28 cellular contexts compared by ENCODE assay signal in the genomic region with DNA sequence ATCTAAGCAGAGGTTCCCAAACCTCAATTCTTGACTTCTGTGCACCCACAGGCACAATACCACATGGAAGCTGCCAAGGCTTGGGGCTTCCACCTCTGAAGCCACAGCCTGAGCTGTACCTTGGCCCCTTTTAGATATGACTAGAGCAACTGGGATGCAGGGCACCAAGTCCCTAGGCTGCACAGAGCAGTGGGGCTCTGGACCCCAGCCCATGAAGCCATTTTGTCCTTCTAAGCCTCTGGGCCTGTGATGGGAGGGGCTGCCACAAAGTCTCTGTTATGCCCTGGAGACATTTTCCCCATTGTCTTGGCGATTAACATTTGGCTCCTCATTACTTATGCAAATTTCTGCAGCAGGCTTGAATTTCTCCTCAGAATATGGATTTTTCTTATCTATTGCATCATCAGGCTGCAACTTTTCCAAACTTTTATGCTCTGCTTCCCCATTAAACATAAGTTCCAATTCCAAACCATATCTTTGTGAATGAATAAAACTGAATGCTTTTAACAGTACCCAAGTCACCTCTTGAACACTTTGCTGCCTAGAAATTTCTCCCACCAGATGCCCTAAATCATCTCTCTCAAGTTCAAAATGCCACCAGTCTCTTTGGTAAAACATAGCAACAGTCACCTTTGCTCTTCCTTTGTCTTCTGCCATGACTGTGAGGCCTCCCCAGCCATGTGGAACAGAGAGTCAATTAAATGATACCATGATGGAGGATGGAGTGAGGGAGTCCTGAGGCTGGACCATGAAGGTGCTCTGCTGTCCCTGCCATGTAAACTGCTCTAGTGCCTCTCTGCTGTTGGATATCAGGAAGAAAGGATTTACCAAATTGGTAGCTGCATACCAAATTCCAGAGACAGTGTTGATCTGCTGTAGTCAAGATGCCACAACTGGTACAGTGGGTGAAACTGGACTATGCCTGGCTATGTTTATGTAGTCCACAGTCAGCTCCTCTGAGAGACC. TPM values are rescaled to one million over a fixed set of nuclear protein-coding genes. Genes with fewer than 3 reads are reported as not detected.
DNase-seq lines count a peak whose midpoint lies in the region; ATAC-seq, FAIRE-seq and TF ChIP-seq lines count a peak whose summit lies in the region.
"Had no signal": no experiment of that assay in that cellular context is flagged by ENCODE, and none has a peak within 500 bp of the region (broad histone marks: within the 10 kb centered on the region; RNA-seq: fewer than 3 reads in every experiment).

No MANE protein-coding gene starts in this region.

- H3K36me3 ChIP-seq in mucosa of rectum (ENCODE audit: control insufficient read depth in 2 of 2, insufficient read depth in 2 of 2, low read length in 2 of 2) (no peaks in the 10 kb centered on the region), transverse colon (no peaks in the 10 kb centered on the region)
- H3K36me3 ChIP-seq: ascending aorta, cardiac muscle cell had no signal

- no peak overlapping the region for H3K27ac Mint-ChIP-seq in natural killer cell
- H3K27ac Mint-ChIP-seq in natural killer cell treated with Interleukin-12 subunit alpha and Interleukin-12 subunit beta and Interleukin-15 and Interleukin-18, amount 100 ng/mL, for 72 hours = no peak overlapping the region
- peak overlapping the region; percentile 11 for H3K27ac Mint-ChIP-seq in central memory CD8-positive, alpha-beta T cell (ENCODE audit: low read depth)
- H3K27ac Mint-ChIP-seq in T-helper 2 cell treated with Interferon-gamma antibody and Interleukin-4, amounts not matched to agents 5 μg/mL and 100 μg/mL, for 36 hours = no peak overlapping the region
- H3K27ac Mint-ChIP-seq: naive thymus-derived CD4-positive, alpha-beta T cell; WTC11 had no signal

- H3K36me3 Mint-ChIP-seq in natural killer cell = peaks cover 13% of the 10 kb centered on the region
- peaks cover 12% of the 10 kb centered on the region for H3K36me3 Mint-ChIP-seq in natural killer cell treated with Interleukin-12 subunit alpha and Interleukin-12 subunit beta and Interleukin-15 and Interleukin-18, amount 100 ng/mL, for 72 hours
- H3K36me3 Mint-ChIP-seq in central memory CD8-positive, alpha-beta T cell (ENCODE audit: insufficient read depth) = peaks cover 15% of the 10 kb centered on the region
- H3K36me3 Mint-ChIP-seq in T-helper 2 cell treated with Interferon-gamma antibody and Interleukin-4, amounts not matched to agents 5 μg/mL and 100 μg/mL, for 36 hours (ENCODE audit: low read depth) = peaks cover 8% of the 10 kb centered on the region

- H3K4me1 Mint-ChIP-seq in natural killer cell = peaks cover 31 to 42% of the 10 kb centered on the region in 2 donors
- H3K4me1 Mint-ChIP-seq in natural killer cell treated with Interleukin-12 subunit alpha and Interleukin-12 subunit beta and Interleukin-15 and Interleukin-18, amount 100 ng/mL, for 72 hours (ENCODE audit: low read depth in 2 of 2) = peaks cover 20 to 36% of the 10 kb centered on the region in 2 donors
- H3K4me1 Mint-ChIP-seq in central memory CD8-positive, alpha-beta T cell = peaks cover 8% of the 10 kb centered on the region
- H3K4me1 Mint-ChIP-seq in T-helper 2 cell treated with Interferon-gamma antibody and Interleukin-4, amounts not matched to agents 5 μg/mL and 100 μg/mL, for 36 hours (ENCODE audit: low read depth) = peaks cover 3% of the 10 kb centered on the region
- H3K4me1 Mint-ChIP-seq: WTC11 had no signal

- ATAC-seq in natural killer cell = no peak
- no peak for ATAC-seq in natural killer cell treated with Interleukin-12 subunit alpha and Interleukin-12 subunit beta and Interleukin-15 and Interleukin-18, amount 100 ng/mL, for 72 hours
- no peak for ATAC-seq in central memory CD8-positive, alpha-beta T cell (replicated peaks; ENCODE audit: extremely low read depth, poor library complexity, severe bottlenecking)
- ATAC-seq in HG03039 (IDR thresholded peaks at IDR 0.05; ENCODE audit: unreplicated experiment) = no peak
- ATAC-seq: activated naive CD4-positive, alpha-beta T cell treated with anti-CD3 and anti-CD28 coated beads, Interleukin-2, amount 50 U/mL, for 72 hours; activated T-cell treated with anti-CD3 and anti-CD28 coated beads, Interleukin-2, amount 50 U/mL, for 4 hours; left ventricle myocardium superior; naive thymus-derived CD4-positive, alpha-beta T cell; SK-N-SH treated with all-trans-retinoic acid at 6 μM for 48 hours; WTC11 had no signal

- no peaks in the 10 kb centered on the region for H3K27me3 Mint-ChIP-seq in natural killer cell (ENCODE audit: low read depth in 2 of 2)
- H3K27me3 Mint-ChIP-seq in natural killer cell treated with Interleukin-12 subunit alpha and Interleukin-12 subunit beta and Interleukin-15 and Interleukin-18, amount 100 ng/mL, for 72 hours = no peaks in the 10 kb centered on the region
- H3K27me3 Mint-ChIP-seq in central memory CD8-positive, alpha-beta T cell = no peaks in the 10 kb centered on the region
- H3K27me3 Mint-ChIP-seq in T-helper 2 cell treated with Interferon-gamma antibody and Interleukin-4, amounts not matched to agents 5 μg/mL and 100 μg/mL, for 36 hours (ENCODE audit: low read depth) = no peaks in the 10 kb centered on the region

- intact Hi-C loops in natural killer cell (cut with micrococcal nuclease) = no loop called here
- intact Hi-C loops in transverse colon (cut with DNase I; ENCODE audit: low total_unique reads) = loop anchor here (5.0 kb wide), 1 partner anchor 1310 kb away; no protein-coding TSS in a partner anchor

- H3K27me3 ChIP-seq in mucosa of rectum (ENCODE audit: control insufficient read depth in 2 of 2, insufficient read depth in 2 of 2, low read length in 2 of 2) (no peaks in the 10 kb centered on the region), transverse colon (no peaks in the 10 kb centered on the region)
- H3K27me3 ChIP-seq: ascending aorta; BLaER1 treated with 17β-estradiol and CSF1 and Interleukin-3, amounts not matched to agents 10 nM and 100 nM; cardiac muscle cell had no signal

- H3K4me3 ChIP-seq in mucosa of rectum (ENCODE audit: low read length in 2 of 2) (no peak overlapping the region), transverse colon (no peak overlapping the region)
- H3K4me3 ChIP-seq: ascending aorta; BLaER1 treated with 17β-estradiol and CSF1 and Interleukin-3, amounts not matched to agents 10 nM and 100 nM; cardiac muscle cell had no signal

- FAIRE-seq in frontal cortex (lab: Jason Lieb, UNC) = no peak
- FAIRE-seq: endothelial cell of umbilical vein, H54, islet of Langerhans, small intestine had no signal

- peaks cover 0 to 4% of the 10 kb centered on the region in 2 donors for H3K9me3 Mint-ChIP-seq in natural killer cell
- peaks cover 7% of the 10 kb centered on the region for H3K9me3 Mint-ChIP-seq in natural killer cell treated with Interleukin-12 subunit alpha and Interleukin-12 subunit beta and Interleukin-15 and Interleukin-18, amount 100 ng/mL, for 72 hours
- peaks cover 6% of the 10 kb centered on the region for H3K9me3 Mint-ChIP-seq in central memory CD8-positive, alpha-beta T cell
- peaks cover 13% of the 10 kb centered on the region for H3K9me3 Mint-ChIP-seq in T-helper 2 cell treated with Interferon-gamma antibody and Interleukin-4, amounts not matched to agents 5 μg/mL and 100 μg/mL, for 36 hours

- TF ChIP-seq POLR2A in transverse colon (IDR thresholded peaks at IDR 0.05) = no peak

- TF ChIP-seq EP300 in transverse colon (IDR thresholded peaks at IDR 0.05; ENCODE audit: low read depth) = no peak

- H3K9me3 ChIP-seq in mucosa of rectum (ENCODE audit: control insufficient read depth in 2 of 2, low read length in 2 of 2) (no peaks in the 10 kb centered on the region), transverse colon (peaks cover 0 to 4% of the 10 kb centered on the region in 2 donors)
- H3K9me3 ChIP-seq: ascending aorta had no signal

- WGBS in transverse colon (ENCODE audit: low coverage in 1 of 2), 2 donors = 83 to 92% methylated on average over 1 of the region's 1 CpG

- H3K4me3 Mint-ChIP-seq in natural killer cell = no peak overlapping the region
- no peak overlapping the region for H3K4me3 Mint-ChIP-seq in natural killer cell treated with Interleukin-12 subunit alpha and Interleukin-12 subunit beta and Interleukin-15 and Interleukin-18, amount 100 ng/mL, for 72 hours
- H3K4me3 Mint-ChIP-seq in central memory CD8-positive, alpha-beta T cell = no peak overlapping the region
- no peak overlapping the region for H3K4me3 Mint-ChIP-seq in T-helper 2 cell treated with Interferon-gamma antibody and Interleukin-4, amounts not matched to agents 5 μg/mL and 100 μg/mL, for 36 hours
- H3K4me3 Mint-ChIP-seq: activated T-cell treated with anti-CD3 and anti-CD28 coated beads, Interleukin-2, amount 50 U/mL, for 4 hours; naive thymus-derived CD4-positive, alpha-beta T cell; WTC11 had no signal

- H3K9ac ChIP-seq in mucosa of rectum (ENCODE audit: low read depth in 1 of 2, low read length in 2 of 2) = peak overlapping the region in 1 of 2 donors; percentile 7
- H3K9ac ChIP-seq: BLaER1 treated with 17β-estradiol and CSF1 and Interleukin-3, amounts not matched to agents 10 nM and 100 nM had no signal

- in situ Hi-C loops in transverse colon (cut with MboI; ENCODE audit: low pct_ligation_motif_present in 1 of 4, low pct_unique_long_range_greater_than_20kb in 1 of 4, low sequenced_read_pairs in 3 of 4) = no loop called here

- DNase-seq in natural killer cell (peak; percentile 7), transverse colon (peak; percentile 3), frontal cortex (ENCODE audit: low spot score in 2 of 2) (no peak)
- DNase-seq in natural killer cell treated with Interleukin-12 subunit alpha and Interleukin-12 subunit beta and Interleukin-15 and Interleukin-18, amount 100 ng/mL, for 72 hours (ENCODE audit: low spot score) = no peak
- DNase-seq in central memory CD8-positive, alpha-beta T cell (ENCODE audit: low spot score in 2 of 2) = peak in 1 of 2 donors; percentile 9
- DNase-seq in T-helper 2 cell treated with Interferon-gamma antibody and Interleukin-4, amounts not matched to agents 5 μg/mL and 100 μg/mL, for 36 hours (ENCODE audit: low spot score) = no peak
- DNase-seq: activated CD4-positive, alpha-beta T cell treated with anti-CD3 and anti-CD28 coated beads, Interleukin-2, amount 50 U/mL, for 48 hours; activated T-cell treated with anti-CD3 and anti-CD28 coated beads, Interleukin-2, amount 50 U/mL, for 4 hours; COR-L47; left ventricle myocardium superior; NCI-H1092 treated with DMSO at 0.1 percent for 48 hours; NCI-H1930; NCI-H524; occipital lobe had no signal

- no peak for TF ChIP-seq CTCF in natural killer cell (IDR thresholded peaks at IDR 0.05)
- no peak for TF ChIP-seq CTCF in transverse colon (IDR thresholded peaks at IDR 0.05)

- peak overlapping the region; percentile 72 to 88 for H3K27ac ChIP-seq in mucosa of rectum (ENCODE audit: low read depth in 2 of 2, low read length in 2 of 2)
- peak overlapping the region in 3 of 4 donors; percentile 72 to 82 (median 76) for H3K27ac ChIP-seq in transverse colon
- H3K27ac ChIP-seq: ascending aorta; BLaER1 treated with 17β-estradiol and CSF1 and Interleukin-3, amounts not matched to agents 10 nM and 100 nM; cardiac muscle cell had no signal

- H3K4me1 ChIP-seq in mucosa of rectum (ENCODE audit: control insufficient read depth in 2 of 2, insufficient read depth in 2 of 2, low read length in 2 of 2) = peaks cover 6 to 30% of the 10 kb centered on the region in 2 donors
- peaks cover 0 to 49% (median 7%) of the 10 kb centered on the region in 4 donors for H3K4me1 ChIP-seq in transverse colon
- H3K4me1 ChIP-seq: ascending aorta had no signal

RNA-seq across cellular contexts. Expression of a gene that starts 37.6 kb away (rescaled TPM):
- total RNA-seq in natural killer cell (100 to 1,000 TPM; 537 to 630 (median 601) TPM), transverse colon (1 to 10 TPM; 1.5 to 4.8 (median 3.4) TPM), frontal cortex (not detected)
- total RNA-seq in natural killer cell treated with Interleukin-12 subunit alpha and Interleukin-12 subunit beta and Interleukin-15 and Interleukin-18, amount 100 ng/mL, for 72 hours = 100 to 1,000 TPM; 177 to 186 TPM
- total RNA-seq: cardiac muscle cell, dermis microvascular lymphatic vessel endothelial cell, endothelial cell of umbilical vein had no signal

Comparison
In these comparisons a context has a peak if more than half of its experiments do, and no peak if none do; other contexts are left out.
1. DNase-seq: peak in natural killer cell (single experiment) and transverse colon (single experiment); none in natural killer cell treated with Interleukin-12 subunit alpha and Interleukin-12 subunit beta and Interleukin-15 and Interleukin-18, amount 100 ng/mL, for 72 hours (single experiment), frontal cortex (0 of 2) and T-helper 2 cell treated with Interferon-gamma antibody and Interleukin-4, amounts not matched to agents 5 μg/mL and 100 μg/mL, for 36 hours (single experiment).
2. RNA of a gene that starts 37.6 kb away (total RNA-seq): 537 to 630 TPM in natural killer cell and 177 to 186 TPM in natural killer cell treated with Interleukin-12 subunit alpha and Interleukin-12 subunit beta and Interleukin-15 and Interleukin-18, amount 100 ng/mL, for 72 hours; 1.5 to 4.8 TPM in transverse colon and not detected in frontal cortex (single experiment); every median in the first group is over 10 times any median in the second.